1 cellular context compared by ENCODE assay signal in the genomic region with DNA sequence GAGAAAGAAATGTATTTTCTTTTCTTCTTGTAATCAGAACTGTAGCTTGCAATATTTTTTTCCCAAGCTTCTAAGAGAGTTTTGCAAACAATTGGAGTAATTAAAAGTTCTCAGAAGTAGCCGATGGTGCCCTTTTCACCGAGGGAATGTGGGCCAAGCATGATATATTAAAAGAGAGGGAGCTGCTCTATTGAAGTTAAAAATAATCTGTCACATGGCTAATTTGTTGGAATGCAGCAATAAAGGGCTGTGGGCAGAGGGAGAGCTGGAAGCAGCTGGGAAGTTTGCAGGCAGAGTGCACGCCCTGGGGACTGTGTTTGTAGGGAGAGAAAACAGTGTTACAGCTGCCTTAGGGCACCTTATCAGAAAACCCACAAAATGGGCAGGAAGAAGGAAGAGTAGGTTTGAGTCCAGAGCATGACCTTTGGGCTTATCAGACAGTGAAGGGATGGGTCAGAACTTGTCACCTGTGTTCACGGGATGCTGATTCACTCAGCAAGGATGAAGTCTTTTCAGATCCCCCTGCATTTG.
TF ChIP-seq lines count a peak whose summit lies in the region.

No MANE protein-coding gene starts in this region.

TF ChIP-seq in HepG2, 621 proteins besides CTCF, POLR2A, EP300 and RAD21 (continued from another document and continues in another):
- TF ChIP-seq, protein P1, sequence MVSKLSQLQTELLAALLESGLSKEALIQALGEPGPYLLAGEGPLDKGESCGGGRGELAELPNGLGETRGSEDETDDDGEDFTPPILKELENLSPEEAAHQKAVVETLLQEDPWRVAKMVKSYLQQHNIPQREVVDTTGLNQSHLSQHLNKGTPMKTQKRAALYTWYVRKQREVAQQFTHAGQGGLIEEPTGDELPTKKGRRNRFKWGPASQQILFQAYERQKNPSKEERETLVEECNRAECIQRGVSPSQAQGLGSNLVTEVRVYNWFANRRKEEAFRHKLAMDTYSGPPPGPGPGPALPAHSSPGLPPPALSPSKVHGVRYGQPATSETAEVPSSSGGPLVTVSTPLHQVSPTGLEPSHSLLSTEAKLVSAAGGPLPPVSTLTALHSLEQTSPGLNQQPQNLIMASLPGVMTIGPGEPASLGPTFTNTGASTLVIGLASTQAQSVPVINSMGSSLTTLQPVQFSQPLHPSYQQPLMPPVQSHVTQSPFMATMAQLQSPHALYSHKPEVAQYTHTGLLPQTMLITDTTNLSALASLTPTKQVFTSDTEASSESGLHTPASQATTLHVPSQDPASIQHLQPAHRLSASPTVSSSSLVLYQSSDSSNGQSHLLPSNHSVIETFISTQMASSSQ (IDR thresholded peaks at IDR 0.05; ENCODE audit: low read depth) = peak; percentile 63; the same call in 1 of the 2 replicates
- TF ChIP-seq, protein P1 (CRISPR knock-in tag; IDR thresholded peaks at IDR 0.05; ENCODE audit: borderline replicate concordance) = peak; percentile 79; the same call in 1 of the 2 replicates
- TF ChIP-seq SSRP1 (CRISPR knock-in tag; IDR thresholded peaks at IDR 0.05) (peak; percentile 86; the same call in 1 of the 2 replicates), ZNF253 (CRISPR knock-in tag; IDR thresholded peaks at IDR 0.05; ENCODE audit: borderline replicate concordance) (no peak), NCOR1 (IDR thresholded peaks at IDR 0.05; ENCODE audit: borderline replicate concordance, low read length) (peak; percentile 55; the same call in 1 of the 2 replicates), ZNF232 (CRISPR knock-in tag; IDR thresholded peaks at IDR 0.05; ENCODE audit: borderline replicate concordance) (peak; percentile 55; the same call in 1 of the 2 replicates), RXRB (CRISPR knock-in tag; IDR thresholded peaks at IDR 0.05; ENCODE audit: borderline replicate concordance) (peak; percentile 89), MZF1 (CRISPR knock-in tag; IDR thresholded peaks at IDR 0.05; ENCODE audit: borderline replicate concordance) (no peak), TAF1 (CRISPR knock-in tag; IDR thresholded peaks at IDR 0.05) (peak; percentile 31; the same call in 1 of the 2 replicates), ZNF337 (CRISPR knock-in tag; IDR thresholded peaks at IDR 0.05; ENCODE audit: borderline replicate concordance, low read depth) (0 out of 2 replicates have a peak, but pooled peaks have one; percentile 59), ZNF788 (CRISPR knock-in tag; IDR thresholded peaks at IDR 0.05; ENCODE audit: borderline replicate concordance) (peak; percentile 77; the same call in 1 of the 2 replicates), MBD4 (IDR thresholded peaks at IDR 0.05; ENCODE audit: borderline replicate concordance, low read length) (0 out of 2 replicates have a peak, but pooled peaks have one; percentile 35), ZBTB7B (CRISPR knock-in tag; IDR thresholded peaks at IDR 0.05) (peak; percentile 61; the same call in 1 of the 2 replicates), ZNF121 (CRISPR knock-in tag; IDR thresholded peaks at IDR 0.05) (0 out of 2 replicates have a peak, but pooled peaks have one; percentile 5), ZKSCAN8 (CRISPR knock-in tag; IDR thresholded peaks at IDR 0.05; ENCODE audit: borderline replicate concordance) (peak; percentile 84; the same call in 1 of the 2 replicates), ELF3 (CRISPR knock-in tag; IDR thresholded peaks at IDR 0.05) (peak; percentile 93), THAP11 (CRISPR knock-in tag; IDR thresholded peaks at IDR 0.05) (peak; percentile 38; the same call in 1 of the 2 replicates), PHF21A (CRISPR knock-in tag; IDR thresholded peaks at IDR 0.05) (peak; percentile 90), ETV5 (CRISPR knock-in tag; IDR thresholded peaks at IDR 0.05; ENCODE audit: borderline replicate concordance) (peak; percentile 97), BCL6 (CRISPR knock-in tag; IDR thresholded peaks at IDR 0.05) (peak; percentile 27; the same call in 1 of the 2 replicates), ZNF556 (CRISPR knock-in tag; IDR thresholded peaks at IDR 0.05; ENCODE audit: borderline replicate concordance) (peak; percentile 89; the same call in 1 of the 2 replicates), ZMAT3 (CRISPR knock-in tag; conservative IDR thresholded peaks at IDR 0.05) (no peak), JUND (CRISPR knock-in tag; IDR thresholded peaks at IDR 0.05) (no peak), STAG1 (CRISPR knock-in tag; IDR thresholded peaks at IDR 0.05) (peak; percentile 46), ZNF160 (CRISPR knock-in tag; IDR thresholded peaks at IDR 0.05) (0 out of 2 replicates have a peak, but pooled peaks have one; percentile 62), SOX13 (IDR thresholded peaks at IDR 0.05) (peak; percentile 63; the same call in 1 of the 2 replicates), SOX13 (CRISPR knock-in tag; conservative IDR thresholded peaks at IDR 0.05 in 1 of 2, IDR thresholded peaks at IDR 0.05 in 1 of 2) (peak in 1 of 2 experiments; percentile 83; a peak in 2 of 4 replicates)
- TF ChIP-seq, protein P2, sequence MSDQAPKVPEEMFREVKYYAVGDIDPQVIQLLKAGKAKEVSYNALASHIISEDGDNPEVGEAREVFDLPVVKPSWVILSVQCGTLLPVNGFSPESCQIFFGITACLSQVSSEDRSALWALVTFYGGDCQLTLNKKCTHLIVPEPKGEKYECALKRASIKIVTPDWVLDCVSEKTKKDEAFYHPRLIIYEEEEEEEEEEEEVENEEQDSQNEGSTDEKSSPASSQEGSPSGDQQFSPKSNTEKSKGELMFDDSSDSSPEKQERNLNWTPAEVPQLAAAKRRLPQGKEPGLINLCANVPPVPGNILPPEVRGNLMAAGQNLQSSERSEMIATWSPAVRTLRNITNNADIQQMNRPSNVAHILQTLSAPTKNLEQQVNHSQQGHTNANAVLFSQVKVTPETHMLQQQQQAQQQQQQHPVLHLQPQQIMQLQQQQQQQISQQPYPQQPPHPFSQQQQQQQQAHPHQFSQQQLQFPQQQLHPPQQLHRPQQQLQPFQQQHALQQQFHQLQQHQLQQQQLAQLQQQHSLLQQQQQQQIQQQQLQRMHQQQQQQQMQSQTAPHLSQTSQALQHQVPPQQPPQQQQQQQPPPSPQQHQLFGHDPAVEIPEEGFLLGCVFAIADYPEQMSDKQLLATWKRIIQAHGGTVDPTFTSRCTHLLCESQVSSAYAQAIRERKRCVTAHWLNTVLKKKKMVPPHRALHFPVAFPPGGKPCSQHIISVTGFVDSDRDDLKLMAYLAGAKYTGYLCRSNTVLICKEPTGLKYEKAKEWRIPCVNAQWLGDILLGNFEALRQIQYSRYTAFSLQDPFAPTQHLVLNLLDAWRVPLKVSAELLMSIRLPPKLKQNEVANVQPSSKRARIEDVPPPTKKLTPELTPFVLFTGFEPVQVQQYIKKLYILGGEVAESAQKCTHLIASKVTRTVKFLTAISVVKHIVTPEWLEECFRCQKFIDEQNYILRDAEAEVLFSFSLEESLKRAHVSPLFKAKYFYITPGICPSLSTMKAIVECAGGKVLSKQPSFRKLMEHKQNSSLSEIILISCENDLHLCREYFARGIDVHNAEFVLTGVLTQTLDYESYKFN (CRISPR knock-in tag; conservative IDR thresholded peaks at IDR 0.05) = peak; percentile 94
- TF ChIP-seq, protein P3, sequence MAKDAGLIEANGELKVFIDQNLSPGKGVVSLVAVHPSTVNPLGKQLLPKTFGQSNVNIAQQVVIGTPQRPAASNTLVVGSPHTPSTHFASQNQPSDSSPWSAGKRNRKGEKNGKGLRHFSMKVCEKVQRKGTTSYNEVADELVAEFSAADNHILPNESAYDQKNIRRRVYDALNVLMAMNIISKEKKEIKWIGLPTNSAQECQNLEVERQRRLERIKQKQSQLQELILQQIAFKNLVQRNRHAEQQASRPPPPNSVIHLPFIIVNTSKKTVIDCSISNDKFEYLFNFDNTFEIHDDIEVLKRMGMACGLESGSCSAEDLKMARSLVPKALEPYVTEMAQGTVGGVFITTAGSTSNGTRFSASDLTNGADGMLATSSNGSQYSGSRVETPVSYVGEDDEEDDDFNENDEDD (CRISPR knock-in tag; IDR thresholded peaks at IDR 0.05; ENCODE audit: borderline replicate concordance) = peak; percentile 72
- TF ChIP-seq, protein P4, sequence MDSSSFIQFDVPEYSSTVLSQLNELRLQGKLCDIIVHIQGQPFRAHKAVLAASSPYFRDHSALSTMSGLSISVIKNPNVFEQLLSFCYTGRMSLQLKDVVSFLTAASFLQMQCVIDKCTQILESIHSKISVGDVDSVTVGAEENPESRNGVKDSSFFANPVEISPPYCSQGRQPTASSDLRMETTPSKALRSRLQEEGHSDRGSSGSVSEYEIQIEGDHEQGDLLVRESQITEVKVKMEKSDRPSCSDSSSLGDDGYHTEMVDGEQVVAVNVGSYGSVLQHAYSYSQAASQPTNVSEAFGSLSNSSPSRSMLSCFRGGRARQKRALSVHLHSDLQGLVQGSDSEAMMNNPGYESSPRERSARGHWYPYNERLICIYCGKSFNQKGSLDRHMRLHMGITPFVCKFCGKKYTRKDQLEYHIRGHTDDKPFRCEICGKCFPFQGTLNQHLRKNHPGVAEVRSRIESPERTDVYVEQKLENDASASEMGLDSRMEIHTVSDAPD (CRISPR knock-in tag; IDR thresholded peaks at IDR 0.05) = peak; percentile 80
- TF ChIP-seq, protein P5, sequence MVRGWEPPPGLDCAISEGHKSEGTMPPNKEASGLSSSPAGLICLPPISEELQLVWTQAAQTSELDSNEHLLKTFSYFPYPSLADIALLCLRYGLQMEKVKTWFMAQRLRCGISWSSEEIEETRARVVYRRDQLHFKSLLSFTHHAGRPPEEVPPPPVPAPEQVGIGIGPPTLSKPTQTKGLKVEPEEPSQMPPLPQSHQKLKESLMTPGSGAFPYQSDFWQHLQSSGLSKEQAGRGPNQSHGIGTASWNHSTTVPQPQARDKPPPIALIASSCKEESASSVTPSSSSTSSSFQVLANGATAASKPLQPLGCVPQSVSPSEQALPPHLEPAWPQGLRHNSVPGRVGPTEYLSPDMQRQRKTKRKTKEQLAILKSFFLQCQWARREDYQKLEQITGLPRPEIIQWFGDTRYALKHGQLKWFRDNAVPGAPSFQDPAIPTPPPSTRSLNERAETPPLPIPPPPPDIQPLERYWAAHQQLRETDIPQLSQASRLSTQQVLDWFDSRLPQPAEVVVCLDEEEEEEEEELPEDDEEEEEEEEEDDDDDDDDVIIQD (CRISPR knock-in tag; IDR thresholded peaks at IDR 0.05; ENCODE audit: low read depth) = peak; percentile 88
- TF ChIP-seq, protein P6, sequence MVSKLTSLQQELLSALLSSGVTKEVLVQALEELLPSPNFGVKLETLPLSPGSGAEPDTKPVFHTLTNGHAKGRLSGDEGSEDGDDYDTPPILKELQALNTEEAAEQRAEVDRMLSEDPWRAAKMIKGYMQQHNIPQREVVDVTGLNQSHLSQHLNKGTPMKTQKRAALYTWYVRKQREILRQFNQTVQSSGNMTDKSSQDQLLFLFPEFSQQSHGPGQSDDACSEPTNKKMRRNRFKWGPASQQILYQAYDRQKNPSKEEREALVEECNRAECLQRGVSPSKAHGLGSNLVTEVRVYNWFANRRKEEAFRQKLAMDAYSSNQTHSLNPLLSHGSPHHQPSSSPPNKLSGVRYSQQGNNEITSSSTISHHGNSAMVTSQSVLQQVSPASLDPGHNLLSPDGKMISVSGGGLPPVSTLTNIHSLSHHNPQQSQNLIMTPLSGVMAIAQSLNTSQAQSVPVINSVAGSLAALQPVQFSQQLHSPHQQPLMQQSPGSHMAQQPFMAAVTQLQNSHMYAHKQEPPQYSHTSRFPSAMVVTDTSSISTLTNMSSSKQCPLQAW (CRISPR knock-in tag; IDR thresholded peaks at IDR 0.05) = peak; percentile 71; the same call in 1 of the 2 replicates
- TF ChIP-seq, protein P7, sequence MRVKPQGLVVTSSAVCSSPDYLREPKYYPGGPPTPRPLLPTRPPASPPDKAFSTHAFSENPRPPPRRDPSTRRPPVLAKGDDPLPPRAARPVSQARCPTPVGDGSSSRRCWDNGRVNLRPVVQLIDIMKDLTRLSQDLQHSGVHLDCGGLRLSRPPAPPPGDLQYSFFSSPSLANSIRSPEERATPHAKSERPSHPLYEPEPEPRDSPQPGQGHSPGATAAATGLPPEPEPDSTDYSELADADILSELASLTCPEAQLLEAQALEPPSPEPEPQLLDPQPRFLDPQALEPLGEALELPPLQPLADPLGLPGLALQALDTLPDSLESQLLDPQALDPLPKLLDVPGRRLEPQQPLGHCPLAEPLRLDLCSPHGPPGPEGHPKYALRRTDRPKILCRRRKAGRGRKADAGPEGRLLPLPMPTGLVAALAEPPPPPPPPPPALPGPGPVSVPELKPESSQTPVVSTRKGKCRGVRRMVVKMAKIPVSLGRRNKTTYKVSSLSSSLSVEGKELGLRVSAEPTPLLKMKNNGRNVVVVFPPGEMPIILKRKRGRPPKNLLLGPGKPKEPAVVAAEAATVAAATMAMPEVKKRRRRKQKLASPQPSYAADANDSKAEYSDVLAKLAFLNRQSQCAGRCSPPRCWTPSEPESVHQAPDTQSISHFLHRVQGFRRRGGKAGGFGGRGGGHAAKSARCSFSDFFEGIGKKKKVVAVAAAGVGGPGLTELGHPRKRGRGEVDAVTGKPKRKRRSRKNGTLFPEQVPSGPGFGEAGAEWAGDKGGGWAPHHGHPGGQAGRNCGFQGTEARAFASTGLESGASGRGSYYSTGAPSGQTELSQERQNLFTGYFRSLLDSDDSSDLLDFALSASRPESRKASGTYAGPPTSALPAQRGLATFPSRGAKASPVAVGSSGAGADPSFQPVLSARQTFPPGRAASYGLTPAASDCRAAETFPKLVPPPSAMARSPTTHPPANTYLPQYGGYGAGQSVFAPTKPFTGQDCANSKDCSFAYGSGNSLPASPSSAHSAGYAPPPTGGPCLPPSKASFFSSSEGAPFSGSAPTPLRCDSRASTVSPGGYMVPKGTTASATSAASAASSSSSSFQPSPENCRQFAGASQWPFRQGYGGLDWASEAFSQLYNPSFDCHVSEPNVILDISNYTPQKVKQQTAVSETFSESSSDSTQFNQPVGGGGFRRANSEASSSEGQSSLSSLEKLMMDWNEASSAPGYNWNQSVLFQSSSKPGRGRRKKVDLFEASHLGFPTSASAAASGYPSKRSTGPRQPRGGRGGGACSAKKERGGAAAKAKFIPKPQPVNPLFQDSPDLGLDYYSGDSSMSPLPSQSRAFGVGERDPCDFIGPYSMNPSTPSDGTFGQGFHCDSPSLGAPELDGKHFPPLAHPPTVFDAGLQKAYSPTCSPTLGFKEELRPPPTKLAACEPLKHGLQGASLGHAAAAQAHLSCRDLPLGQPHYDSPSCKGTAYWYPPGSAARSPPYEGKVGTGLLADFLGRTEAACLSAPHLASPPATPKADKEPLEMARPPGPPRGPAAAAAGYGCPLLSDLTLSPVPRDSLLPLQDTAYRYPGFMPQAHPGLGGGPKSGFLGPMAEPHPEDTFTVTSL (CRISPR knock-in tag; IDR thresholded peaks at IDR 0.05; ENCODE audit: borderline replicate concordance) = peak; percentile 89
